Comparison of ENCODE assay signal across 20 cellular contexts in genomic region chr1:147472953-147473734, GRCh38.
DNase-seq lines count a peak whose midpoint lies in the region; ATAC-seq and TF ChIP-seq lines count a peak whose summit lies in the region.
"Had no signal": no experiment of that assay in that cellular context is flagged by ENCODE, and none has a peak within 500 bp of the region (broad histone marks: within the 10 kb centered on the region; RNA-seq: fewer than 3 reads in every experiment).

No MANE protein-coding gene starts in this region.

- H3K4me1 Mint-ChIP-seq in nephron, result peaks cover 10% of the 10 kb centered on the region
- H3K4me1 Mint-ChIP-seq in glutamatergic neuron (ENCODE audit: low read depth, unreplicated experiment), result no peaks in the 10 kb centered on the region
- H3K4me1 Mint-ChIP-seq in activated CD4-positive, alpha-beta T cell treated with anti-CD3 and anti-CD28 coated beads for 36 hours, result no peaks in the 10 kb centered on the region
- no peaks in the 10 kb centered on the region for H3K4me1 Mint-ChIP-seq in natural killer cell treated with Interleukin-12 subunit alpha and Interleukin-12 subunit beta and Interleukin-15 and Interleukin-18, amount 100 ng/mL, for 72 hours (ENCODE audit: low read depth in 2 of 2)
- H3K4me1 Mint-ChIP-seq: CD14-positive monocyte had no signal

- peak overlapping the region; percentile 61 to 72 (median 65) for H3K27ac Mint-ChIP-seq in nephron
- H3K27ac Mint-ChIP-seq in glutamatergic neuron (ENCODE audit: unreplicated experiment), result no peak overlapping the region
- no peak overlapping the region for H3K27ac Mint-ChIP-seq in activated CD4-positive, alpha-beta T cell treated with anti-CD3 and anti-CD28 coated beads for 36 hours
- H3K27ac Mint-ChIP-seq in natural killer cell treated with Interleukin-12 subunit alpha and Interleukin-12 subunit beta and Interleukin-15 and Interleukin-18, amount 100 ng/mL, for 72 hours, result no peak overlapping the region
- H3K27ac Mint-ChIP-seq: CD14-positive monocyte, HFFc6 had no signal

- H3K4me3 ChIP-seq in AG10803 (ENCODE audit: low read length) (no peak overlapping the region), cardiac fibroblast (replicated peaks in 1 of 2; ENCODE audit: low read depth in 2 of 2, low read length in 2 of 2) (no peak overlapping the region)
- H3K4me3 ChIP-seq: Peyer's patch had no signal

- no peak for TF ChIP-seq CTCF in AG10803 (conservative IDR thresholded peaks at IDR 0.05; ENCODE audit: low read length)
- TF ChIP-seq CTCF in cardiac fibroblast (IDR thresholded peaks at IDR 0.05; ENCODE audit: low read depth, low read length), result no peak
- TF ChIP-seq CTCF in nephron (IDR thresholded peaks at IDR 0.05; ENCODE audit: unreplicated experiment in 3 of 3), result no peak
- no peak for TF ChIP-seq CTCF in glutamatergic neuron (IDR thresholded peaks at IDR 0.05; ENCODE audit: partially characterized antibody, unreplicated experiment)

- POLR2A ChIA-PET in activated CD4-positive, alpha-beta T cell treated with anti-CD3 and anti-CD28 coated beads for 36 hours (lab: Charles Lee), result no interaction called here

- H3K4me3 Mint-ChIP-seq in nephron (no peak overlapping the region), glutamatergic neuron (ENCODE audit: unreplicated experiment) (no peak overlapping the region)
- H3K4me3 Mint-ChIP-seq in activated CD4-positive, alpha-beta T cell treated with anti-CD3 and anti-CD28 coated beads for 36 hours, result no peak overlapping the region
- H3K4me3 Mint-ChIP-seq in natural killer cell treated with Interleukin-12 subunit alpha and Interleukin-12 subunit beta and Interleukin-15 and Interleukin-18, amount 100 ng/mL, for 72 hours, result no peak overlapping the region
- H3K4me3 Mint-ChIP-seq: CD14-positive monocyte, HFFc6 had no signal

- no peaks in the 10 kb centered on the region for H3K36me3 Mint-ChIP-seq in nephron (ENCODE audit: low read depth)
- no peaks in the 10 kb centered on the region for H3K36me3 Mint-ChIP-seq in glutamatergic neuron (ENCODE audit: unreplicated experiment)
- no peaks in the 10 kb centered on the region for H3K36me3 Mint-ChIP-seq in activated CD4-positive, alpha-beta T cell treated with anti-CD3 and anti-CD28 coated beads for 36 hours (ENCODE audit: low read depth)
- no peaks in the 10 kb centered on the region for H3K36me3 Mint-ChIP-seq in natural killer cell treated with Interleukin-12 subunit alpha and Interleukin-12 subunit beta and Interleukin-15 and Interleukin-18, amount 100 ng/mL, for 72 hours
- H3K36me3 Mint-ChIP-seq: CD14-positive monocyte had no signal

- intact Hi-C loops in Right ventricle myocardium inferior (cut with DNase I), result no loop called here
- intact Hi-C loops in activated CD4-positive, alpha-beta T cell treated with anti-CD3 and anti-CD28 coated beads for 36 hours (cut with DNase I, micrococcal nuclease), result no loop called here

- CTCF ChIA-PET in activated CD4-positive, alpha-beta T cell treated with anti-CD3 and anti-CD28 coated beads for 36 hours (lab: Charles Lee), result interaction anchor here (1.0 to 1.7 kb wide), 4 partner anchors 23 to 420 kb away, joined by 3 to 5 read pairs (median 3); no protein-coding TSS in a partner anchor

- DNase-seq in AG10803 (ENCODE audit: low read depth), result peak; percentile 23
- DNase-seq in cardiac fibroblast (ENCODE audit: low read depth in 2 of 2), result peak; percentile 29 to 47
- peak; percentile 25 for DNase-seq in glomerular visceral epithelial cell (ENCODE audit: extremely low spot score)
- DNase-seq in glutamatergic neuron, result no peak
- no peak for DNase-seq in Right ventricle myocardium inferior (ENCODE audit: missing footprints)
- DNase-seq in activated CD4-positive, alpha-beta T cell treated with anti-CD3 and anti-CD28 coated beads for 36 hours, result no peak
- no peak for DNase-seq in natural killer cell treated with Interleukin-12 subunit alpha and Interleukin-12 subunit beta and Interleukin-15 and Interleukin-18, amount 100 ng/mL, for 72 hours (ENCODE audit: low spot score)
- DNase-seq: COR-L47, HFFc6, Karpas-422, MM.1S, NCI-H1105, NCI-H187, NCI-H446, NCI-H748 treated with DMSO at 0.1 percent for 48 hours, Peyer's patch, SHP77 had no signal

- ATAC-seq in Right ventricle myocardium inferior, result no peak
- ATAC-seq in activated CD4-positive, alpha-beta T cell treated with anti-CD3 and anti-CD28 coated beads for 36 hours, result no peak
- ATAC-seq in natural killer cell treated with Interleukin-12 subunit alpha and Interleukin-12 subunit beta and Interleukin-15 and Interleukin-18, amount 100 ng/mL, for 72 hours, result no peak
- ATAC-seq: SK-N-SH treated with all-trans-retinoic acid at 6 μM for 48 hours had no signal

- H3K27me3 Mint-ChIP-seq in nephron (ENCODE audit: low read depth), result no peaks in the 10 kb centered on the region
- no peaks in the 10 kb centered on the region for H3K27me3 Mint-ChIP-seq in glutamatergic neuron (ENCODE audit: unreplicated experiment)
- peaks cover 22% of the 10 kb centered on the region for H3K27me3 Mint-ChIP-seq in activated CD4-positive, alpha-beta T cell treated with anti-CD3 and anti-CD28 coated beads for 36 hours
- H3K27me3 Mint-ChIP-seq in natural killer cell treated with Interleukin-12 subunit alpha and Interleukin-12 subunit beta and Interleukin-15 and Interleukin-18, amount 100 ng/mL, for 72 hours, result peaks cover 33 to 37% of the 10 kb centered on the region in 2 donors

- H3K9me3 Mint-ChIP-seq in nephron, result peaks cover under 1% of the 10 kb centered on the region
- peaks cover 1% of the 10 kb centered on the region for H3K9me3 Mint-ChIP-seq in glutamatergic neuron (ENCODE audit: unreplicated experiment)
- H3K9me3 Mint-ChIP-seq in activated CD4-positive, alpha-beta T cell treated with anti-CD3 and anti-CD28 coated beads for 36 hours (ENCODE audit: low read depth), result no peaks in the 10 kb centered on the region
- no peaks in the 10 kb centered on the region for H3K9me3 Mint-ChIP-seq in natural killer cell treated with Interleukin-12 subunit alpha and Interleukin-12 subunit beta and Interleukin-15 and Interleukin-18, amount 100 ng/mL, for 72 hours
- H3K9me3 Mint-ChIP-seq: HFFc6 had no signal

Comparison
In these comparisons a context has a peak if more than half of its experiments do, and no peak if none do; other contexts are left out.
1. DNase-seq: peak in AG10803 (single experiment), cardiac fibroblast (2 of 2) and glomerular visceral epithelial cell (single experiment); none in glutamatergic neuron (single experiment), Right ventricle myocardium inferior (single experiment), activated CD4-positive, alpha-beta T cell treated with anti-CD3 and anti-CD28 coated beads for 36 hours (single experiment) and natural killer cell treated with Interleukin-12 subunit alpha and Interleukin-12 subunit beta and Interleukin-15 and Interleukin-18, amount 100 ng/mL, for 72 hours (single experiment).
2. H3K27ac Mint-ChIP-seq: peak in nephron (3 of 3); none in glutamatergic neuron (single experiment), activated CD4-positive, alpha-beta T cell treated with anti-CD3 and anti-CD28 coated beads for 36 hours (single experiment) and natural killer cell treated with Interleukin-12 subunit alpha and Interleukin-12 subunit beta and Interleukin-15 and Interleukin-18, amount 100 ng/mL, for 72 hours (0 of 2).